12 cellular contexts compared by ENCODE assay signal in genomic region chr9:133132174-133132573, GRCh38. TPM values are rescaled to one million over a fixed set of nuclear protein-coding genes. Genes with fewer than 3 reads are reported as not detected.
A peak's percentile ranks its signal among the peaks of the same experiment; 100 is the strongest.
DNase-seq lines count a peak whose midpoint lies in the region; ATAC-seq and TF ChIP-seq lines count a peak whose summit lies in the region.
"Had no signal": no experiment of that assay in that cellular context is flagged by ENCODE, and none has a peak within 500 bp of the region (broad histone marks: within the 10 kb centered on the region; RNA-seq: fewer than 3 reads in every experiment).

No MANE protein-coding gene starts in this region.

- H3K27me3 Mint-ChIP-seq in endothelial cell (ENCODE audit: unreplicated experiment), result peaks cover 17% of the 10 kb centered on the region

- H3K18ac ChIP-seq in mesendoderm (ENCODE audit: low read length), result no peak overlapping the region

- H3K9me3 ChIP-seq in MG63, result no peaks in the 10 kb centered on the region

- no peak overlapping the region for H2BK120ac ChIP-seq in mesendoderm (ENCODE audit: low read depth, low read length)

- H3K27ac ChIP-seq in RWPE1 (peak overlapping the region; percentile 3; the same call in 1 of the 2 replicates), skin epidermis (peak overlapping the region in 18 of 21 experiments; percentile 87 to 100 (median 95)), mesendoderm (ENCODE audit: low read depth, low read length) (no peak overlapping the region)
- H3K27ac ChIP-seq: 22Rv1 had no signal

- H3K36me3 ChIP-seq in MG63 (no peaks in the 10 kb centered on the region; the same call in 1 of the 2 replicates), mesendoderm (ENCODE audit: control insufficient read depth, insufficient read depth, low read length) (no peaks in the 10 kb centered on the region)

- no peaks in the 10 kb centered on the region for H3K4me1 ChIP-seq in mesendoderm (ENCODE audit: control insufficient read depth, low read depth, low read length)

- no peaks in the 10 kb centered on the region for H3K79me2 ChIP-seq in mesendoderm (ENCODE audit: control insufficient read depth, insufficient read depth, low read length)

- H3K4me3 ChIP-seq in skin epidermis (no peak overlapping the region), MG63 (no peak overlapping the region), mesendoderm (ENCODE audit: low read length) (no peak overlapping the region)

- no peak overlapping the region for H4K5ac ChIP-seq in mesendoderm (ENCODE audit: low read length)

- H2BK15ac ChIP-seq in mesendoderm (replicated peaks; ENCODE audit: low read depth), result no peak overlapping the region

- H3K27ac Mint-ChIP-seq in endothelial cell (ENCODE audit: unreplicated experiment), result peak overlapping the region; percentile 89

- no peak overlapping the region for H3K23ac ChIP-seq in mesendoderm (ENCODE audit: low read length)

- no peaks in the 10 kb centered on the region for H3K79me1 ChIP-seq in mesendoderm (ENCODE audit: low read length)

- no peak overlapping the region for H3K56ac ChIP-seq in mesendoderm (ENCODE audit: low read length)

- CTCF ChIA-PET in RWPE1 (lab: Yijun Ruan, JAX), result interaction anchor here (0.6 to 2.6 kb wide), 3 partner anchors 12 to 99 kb away, joined by 3 to 23 read pairs (median 17); no protein-coding TSS in a partner anchor

- no peaks in the 10 kb centered on the region for H3K27me3 ChIP-seq in MG63
- no peaks in the 10 kb centered on the region for H3K27me3 ChIP-seq in mesendoderm (ENCODE audit: insufficient read depth, low read length, poor library complexity)

- no peak overlapping the region for H3K4ac ChIP-seq in mesendoderm (ENCODE audit: low read depth, low read length)

- H2BK5ac ChIP-seq in mesendoderm (ENCODE audit: low read length), result no peak overlapping the region

- H4K8ac ChIP-seq in mesendoderm (ENCODE audit: low read depth, low read length), result no peak overlapping the region

- no peak overlapping the region for H2AK5ac ChIP-seq in mesendoderm (ENCODE audit: low read length)

- H3K9ac ChIP-seq in mesendoderm (ENCODE audit: low read length), result no peak overlapping the region

- no CpG with 5 or more reads among the region's 16 CpGs for WGBS in mesendoderm (ENCODE audit: extremely low coverage, insufficient coverage, low lambda C conversion rate)

- DNase-seq in DMS153 (lab: John Stamatoyannopoulos, UW), result peak; percentile 28
- DNase-seq in DMS153 treated with DMSO at 0.1 percent for 48 hours (lab: John Stamatoyannopoulos, UW; ENCODE audit: unreplicated experiment), result no peak
- DNase-seq in RWPE1 (ENCODE audit: low spot score), result no peak
- no peak for DNase-seq in endothelial cell (ENCODE audit: low spot score)
- no peak for DNase-seq in MG63
- DNase-seq in mesendoderm, result no peak
- DNase-seq: amniotic stem cell had no signal

- H3K9me3 Mint-ChIP-seq in endothelial cell (ENCODE audit: unreplicated experiment), result no peaks in the 10 kb centered on the region

- H3K4me2 ChIP-seq in mesendoderm (ENCODE audit: low read length), result no peak overlapping the region

- H3K4me3 Mint-ChIP-seq in endothelial cell (ENCODE audit: unreplicated experiment), result peak overlapping the region; percentile 69

- POLR2A ChIA-PET in RWPE1 (lab: Yijun Ruan, JAX; ENCODE audit: low non-redundant PET), result no interaction called here

- H3K36me3 Mint-ChIP-seq in endothelial cell (ENCODE audit: low read depth, unreplicated experiment), result peaks cover 10% of the 10 kb centered on the region

- ATAC-seq in HG03565 (IDR thresholded peaks at IDR 0.05; ENCODE audit: unreplicated experiment), result no peak
- ATAC-seq: esophagus mucosa had no signal

- peaks cover 27% of the 10 kb centered on the region for H3K4me1 Mint-ChIP-seq in endothelial cell (ENCODE audit: unreplicated experiment)

- TF ChIP-seq CTCF in RWPE1 (conservative IDR thresholded peaks at IDR 0.05; ENCODE audit: low read depth) (no peak), endothelial cell (IDR thresholded peaks at IDR 0.05; ENCODE audit: unreplicated experiment) (no peak)

RNA-seq across cellular contexts. Expression of gene RALGDS, which starts 11.1 kb away (rescaled TPM):
- total RNA-seq in endothelial cell (ENCODE audit: unreplicated experiment), result 80.6 TPM
- 21.4 and 22.8 TPM in 2 replicates for total RNA-seq in MG63 (2014; rRNA removed; shearing (Covaris generic); ENCODE audit: low replicate concordance)
- polyA plus RNA-seq in mesendoderm (2013, experiment 1 of 2), result 8.2 TPM
- 9.3 TPM for polyA plus RNA-seq in mesendoderm (2013, experiment 2 of 2)

RNA-seq across cellular contexts. Expression of gene GBGT1, which starts 31.5 kb away (rescaled TPM):
- 98.4 TPM for total RNA-seq in endothelial cell (ENCODE audit: unreplicated experiment)
- 7.2 and 7.6 TPM in 2 replicates for total RNA-seq in MG63 (2014; rRNA removed; shearing (Covaris generic); ENCODE audit: low replicate concordance)
- 3.3 TPM for polyA plus RNA-seq in mesendoderm (2013, experiment 1 of 2)
- 3.7 TPM for polyA plus RNA-seq in mesendoderm (2013, experiment 2 of 2)
- total RNA-seq: H4 had no signal

Comparison
In these comparisons a context has a peak if more than half of its experiments do, and no peak if none do; other contexts are left out.
1. RNA of gene GBGT1, which starts 31.5 kb away (total RNA-seq): 98.4 TPM in endothelial cell (single experiment); 7.2 to 7.6 TPM in MG63; every median in the first group is over 10 times any median in the second.